ENCODE assay signal across 11 cellular contexts in genomic region chr1:12201343-12202189, GRCh38. TPM values are rescaled to one million over a fixed set of nuclear protein-coding genes. Genes with fewer than 3 reads are reported as not detected.
DNase-seq lines count a peak whose midpoint lies in the region; ATAC-seq, FAIRE-seq and TF ChIP-seq lines count a peak whose summit lies in the region.
"Had no signal": no experiment of that assay in that cellular context is flagged by ENCODE, and none has a peak within 500 bp of the region (broad histone marks: within the 10 kb centered on the region; RNA-seq: fewer than 3 reads in every experiment).

No MANE protein-coding gene starts in this region.

- FAIRE-seq in GM12878 (lab: Jason Lieb, UNC) = peak; percentile 75

- no TSS peak for BruUV-seq in GM12878 (replicated peaks; lab: Mats Ljungman, UMichigan)

- no peak overlapping the region for H3K9ac ChIP-seq in GM12878 (ENCODE audit: control insufficient read depth, insufficient read depth, low read length)
- H3K9ac ChIP-seq: neural progenitor cell had no signal

- peak; percentile 32 for DNase-seq in activated naive CD4-positive, alpha-beta T cell treated with Interleukin-2 at 50 U/mL for 16 hours
- DNase-seq in activated naive CD4-positive, alpha-beta T cell treated with anti-CD3 and anti-CD28 coated beads, Interleukin-2, amount 10 ng/mL, durations not matched to agents 7 days and 5 days = no peak
- DNase-seq in GM12878 (ENCODE audit: low read depth, low spot score) = no peak
- DNase-seq in stimulated activated naive B cell treated with anti-CD40 and anti-IgM and Interleukin-4, amounts not matched to agents 10 μg/mL and 1 μg/mL and 100 μg/mL, for 72 hours = no peak
- DNase-seq in NCI-H2171 (lab: John Stamatoyannopoulos, UW) = no peak
- DNase-seq: left cardiac atrium had no signal

- TF ChIP-seq RAD21 in GM12878 (IDR thresholded peaks at IDR 0.05; ENCODE audit: insufficient read depth, low read depth, low read length) = no peak

- peak overlapping the region; percentile 22; the same call in 1 of the 2 replicates for H3K4me2 ChIP-seq in GM12878 (ENCODE audit: control insufficient read depth, insufficient read depth)
- H3K4me2 ChIP-seq: neural progenitor cell had no signal

- H3K36me3 ChIP-seq in HEK293 (ENCODE audit: control insufficient read depth in 2 of 2, insufficient read depth in 1 of 2, low read length in 2 of 2) (no peaks in the 10 kb centered on the region), GM12878 (ENCODE audit: control insufficient read depth in 2 of 2, insufficient read depth in 2 of 2, low read length in 1 of 2) (peaks cover 19 to 28% of the 10 kb centered on the region in 2 experiments; a peak in 3 of 4 replicates)
- H3K36me3 ChIP-seq: neural progenitor cell had no signal

- H3K36me3 Mint-ChIP-seq in activated naive CD4-positive, alpha-beta T cell treated with anti-CD3 and anti-CD28 coated beads, Interleukin-2, amount 10 ng/mL, durations not matched to agents 7 days and 5 days = peaks cover 61% of the 10 kb centered on the region
- peaks cover 75 to 81% of the 10 kb centered on the region in 2 donors for H3K36me3 Mint-ChIP-seq in stimulated activated naive B cell treated with anti-CD40 and anti-IgM and Interleukin-4, amounts not matched to agents 10 μg/mL and 1 μg/mL and 100 μg/mL, for 72 hours
- H3K36me3 Mint-ChIP-seq: neural progenitor cell had no signal

- peak; percentile 60; a peak in 2 of 4 replicates for TF ChIP-seq EP300 in GM12878 (IDR thresholded peaks at IDR 0.05; ENCODE audit: borderline replicate concordance in 1 of 2, control insufficient read depth in 1 of 2, low read depth in 2 of 2, low read length in 2 of 2)

- intact Hi-C loops in GM12878 (cut with micrococcal nuclease; ENCODE audit: unreplicated experiment) = loop anchor here (10.0 kb wide), 1 partner anchor 217 kb away; the partner anchor contains the start of gene MFN2

- TF ChIP-seq CTCF in HEK293 (tag by site-specific recombination; IDR thresholded peaks at IDR 0.05) (no peak), GM12878 (IDR thresholded peaks at IDR 0.05 in 2 of 3, conservative IDR thresholded peaks at IDR 0.05 in 1 of 3; ENCODE audit: control insufficient read depth in 2 of 3, extremely low read depth in 1 of 3, insufficient read depth in 1 of 3, low read depth in 3 of 3, low read length in 3 of 3) (no peak)

- no peaks in the 10 kb centered on the region for H4K20me1 ChIP-seq in GM12878 (ENCODE audit: control insufficient read depth, insufficient read depth)

- H3K9me3 ChIP-seq in HEK293 (ENCODE audit: control insufficient read depth, insufficient read depth, low read depth, low read length) (no peaks in the 10 kb centered on the region), GM12878 (replicated peaks; ENCODE audit: control insufficient read depth, insufficient read depth, low read length) (no peaks in the 10 kb centered on the region; the same call in 2 of the 3 replicates)

- H3K27me3 Mint-ChIP-seq in activated naive CD4-positive, alpha-beta T cell treated with anti-CD3 and anti-CD28 coated beads, Interleukin-2, amount 10 ng/mL, durations not matched to agents 7 days and 5 days = no peaks in the 10 kb centered on the region
- H3K27me3 Mint-ChIP-seq in stimulated activated naive B cell treated with anti-CD40 and anti-IgM and Interleukin-4, amounts not matched to agents 10 μg/mL and 1 μg/mL and 100 μg/mL, for 72 hours = no peaks in the 10 kb centered on the region

- H3K27ac Mint-ChIP-seq in activated naive CD4-positive, alpha-beta T cell treated with anti-CD3 and anti-CD28 coated beads, Interleukin-2, amount 10 ng/mL, durations not matched to agents 7 days and 5 days = no peak overlapping the region
- H3K27ac Mint-ChIP-seq in stimulated activated naive B cell treated with anti-CD40 and anti-IgM and Interleukin-4, amounts not matched to agents 10 μg/mL and 1 μg/mL and 100 μg/mL, for 72 hours = peak overlapping the region; percentile 33

- H3K4me1 ChIP-seq in HEK293 (ENCODE audit: control insufficient read depth, insufficient read depth, low read length) = no peaks in the 10 kb centered on the region
- peaks cover 58% of the 10 kb centered on the region for H3K4me1 ChIP-seq in GM12878 (ENCODE audit: control insufficient read depth, insufficient read depth, low read length)
- H3K4me1 ChIP-seq: neural progenitor cell had no signal

- RAD21 ChIA-PET in GM12878 (lab: Charles Lee; ENCODE audit: unreplicated experiment) = interaction anchor here (0.7 to 12.7 kb wide), 11 partner anchors 8 to 305 kb away, joined by 3 to 116 read pairs (median 7); no protein-coding TSS in a partner anchor

- 67% methylated on average over 18 of the region's 18 CpGs for WGBS in GM12878 (ENCODE audit: insufficient coverage, insufficient replicate concordance, low lambda C conversion rate, missing lambda C conversion rate)

- in situ Hi-C loops in GM12878 (cut with MboI) = no loop called here

- H3K27ac ChIP-seq in HEK293 (ENCODE audit: extremely low read depth, low read depth, low read length) (no peak overlapping the region), GM12878 (ENCODE audit: control insufficient read depth, insufficient read depth) (no peak overlapping the region; the same call in 1 of the 2 replicates)
- H3K27ac ChIP-seq: neural progenitor cell had no signal

- H2AFZ ChIP-seq in GM12878 (ENCODE audit: control insufficient read depth, low read depth, low read length) = no peak overlapping the region
- H2AFZ ChIP-seq: neural progenitor cell had no signal

- TF ChIP-seq POLR2A in GM12878 (IDR thresholded peaks at IDR 0.05; ENCODE audit: low read depth, low read length) = no peak

- H3K9me3 Mint-ChIP-seq in activated naive CD4-positive, alpha-beta T cell treated with anti-CD3 and anti-CD28 coated beads, Interleukin-2, amount 10 ng/mL, durations not matched to agents 7 days and 5 days = no peaks in the 10 kb centered on the region
- no peaks in the 10 kb centered on the region for H3K9me3 Mint-ChIP-seq in stimulated activated naive B cell treated with anti-CD40 and anti-IgM and Interleukin-4, amounts not matched to agents 10 μg/mL and 1 μg/mL and 100 μg/mL, for 72 hours
- H3K9me3 Mint-ChIP-seq: neural progenitor cell had no signal

- H3K4me3 ChIP-seq in HEK293 (ENCODE audit: low read depth, low read length) (no peak overlapping the region), GM12878 (no peak overlapping the region)
- H3K4me3 ChIP-seq: neural progenitor cell, skin epidermis had no signal

- SMC1A ChIA-PET in GM12878 (lab: Charles Lee; ENCODE audit: uncharacterized antibody, unreplicated experiment) = interaction anchor here (0.7 to 16.0 kb wide), 13 partner anchors 9 to 77 kb away, joined by 3 to 191 read pairs (median 4); no protein-coding TSS in a partner anchor

- H3K4me3 Mint-ChIP-seq in activated naive CD4-positive, alpha-beta T cell treated with anti-CD3 and anti-CD28 coated beads, Interleukin-2, amount 10 ng/mL, durations not matched to agents 7 days and 5 days = no peak overlapping the region
- peak overlapping the region; percentile 12 to 54 for H3K4me3 Mint-ChIP-seq in stimulated activated naive B cell treated with anti-CD40 and anti-IgM and Interleukin-4, amounts not matched to agents 10 μg/mL and 1 μg/mL and 100 μg/mL, for 72 hours
- H3K4me3 Mint-ChIP-seq: neural progenitor cell had no signal

- POLR2A ChIA-PET in HEK293 (lab: Yijun Ruan, JAX) (no interaction called here), GM12878 (lab: Charles Lee) (interaction anchor here (0.6 to 6.0 kb wide), 8 partner anchors 11 to 57 kb away, joined by 3 to 53 read pairs (median 4); partner anchors contain the start of gene TNFRSF1B)

- no peaks in the 10 kb centered on the region for H3K79me2 ChIP-seq in GM12878 (ENCODE audit: control insufficient read depth, insufficient read depth, low read length)

- ATAC-seq in GM12878 (peak; percentile 44), GM18909 (IDR thresholded peaks at IDR 0.05; ENCODE audit: poor library complexity, unreplicated experiment) (no peak), GM21515 (IDR thresholded peaks at IDR 0.05; ENCODE audit: unreplicated experiment) (no peak)
- ATAC-seq in stimulated activated naive B cell treated with anti-CD40 and anti-IgM and Interleukin-4, amounts not matched to agents 10 μg/mL and 1 μg/mL and 100 μg/mL, for 72 hours (replicated peaks) = no peak
- ATAC-seq: left cardiac atrium had no signal

- CTCF ChIA-PET in activated naive CD4-positive, alpha-beta T cell treated with anti-CD3 and anti-CD28 coated beads, Interleukin-2, amount 10 ng/mL, durations not matched to agents 7 days and 5 days (lab: Charles Lee) = interaction anchor here (0.6 to 14.1 kb wide), 3 partner anchors 13 to 77 kb away, joined by 3 to 252 read pairs (median 5); no protein-coding TSS in a partner anchor
- CTCF ChIA-PET in HEK293 (lab: Yijun Ruan, JAX) (interaction anchor here (0.6 to 5.6 kb wide), 3 partner anchors 77 to 94 kb away, joined by 3 to 57 read pairs (median 6); no protein-coding TSS in a partner anchor), GM12878 (lab: Yijun Ruan, JAX) (interaction anchor here (0.6 to 8.5 kb wide), 9 partner anchors 10 to 76 kb away, joined by 3 to 104 read pairs (median 3); no protein-coding TSS in a partner anchor)

- H3K4me1 Mint-ChIP-seq in activated naive CD4-positive, alpha-beta T cell treated with anti-CD3 and anti-CD28 coated beads, Interleukin-2, amount 10 ng/mL, durations not matched to agents 7 days and 5 days = peaks cover 42% of the 10 kb centered on the region
- H3K4me1 Mint-ChIP-seq in stimulated activated naive B cell treated with anti-CD40 and anti-IgM and Interleukin-4, amounts not matched to agents 10 μg/mL and 1 μg/mL and 100 μg/mL, for 72 hours = peaks cover 50 to 73% of the 10 kb centered on the region in 2 donors

- no peaks in the 10 kb centered on the region for H3K27me3 ChIP-seq in GM12878 (replicated peaks in 1 of 2; ENCODE audit: control insufficient read depth in 2 of 2, insufficient read depth in 2 of 2, low read length in 1 of 2)
- H3K27me3 ChIP-seq: neural progenitor cell had no signal

RNA-seq across cellular contexts. Expression of gene VPS13D, which starts 28.3 kb away (rescaled TPM):
- total RNA-seq in GM12878 (2013; cell fraction: nucleolus; rRNA removed) = 112 and 115 TPM in 2 replicates
- total RNA-seq in GM12878 (2014; rRNA removed) (9.3 and 10.4 TPM in 2 replicates), GM12878 (2014; rRNA removed; fragmentation: Illumina TruSeq; extraction: Trizol) (12.2 and 12.9 TPM in 2 replicates), GM12878 (2021) (14.5 and 16.9 TPM in 2 replicates)
- 7.0 TPM for polyA plus RNA-seq in GM12878 (2011; ENCODE audit: low read depth)
- polyA plus RNA-seq in GM12878 (2011; rRNA removed) (8.9 and 12.2 TPM in 2 replicates), GM12878 (2014; fragmentation: Illumina TruSeq; extraction: Trizol) (10.0 TPM in 2 replicates), GM12878 (2014; fragmentation: Nextera tagmentation; extraction: Ambion mirVana) (1 to 10 TPM; 1.4 to 1.7 TPM), GM12878 (2014; rRNA removed) (7.7 and 11.8 TPM in 2 replicates), GM12878 (2016; fragmentation: Nextera tagmentation; extraction: Ambion mirVana) (1 to 10 TPM; 4.4 to 4.9 TPM)
- 10.3 and 11.2 TPM in 2 replicates for polyA plus RNA-seq in GM12878 (2011; cell fraction: cytosol; rRNA removed)
- 19.0 and 22.1 TPM in 2 replicates for polyA plus RNA-seq in GM12878 (2011; cell fraction: nucleus; rRNA removed)
- 5.5 and 8.2 TPM in 2 replicates for polyA plus RNA-seq in GM12878 (2012)
- 43.6 and 46.2 TPM in 2 replicates for polyA minus RNA-seq in GM12878 (2011; rRNA and poly(A)+ RNA removed)
- 9.2 and 10.8 TPM in 2 replicates for polyA minus RNA-seq in GM12878 (2011; cell fraction: cytosol; rRNA and poly(A)+ RNA removed)
- 50.2 and 76.0 TPM in 2 replicates for polyA minus RNA-seq in GM12878 (2011; cell fraction: nucleus; rRNA and poly(A)+ RNA removed)

RNA-seq across cellular contexts. Expression of gene TNFRSF1B, which starts 34.8 kb away (rescaled TPM):
- 88.1 and 95.5 TPM in 2 replicates for total RNA-seq in GM12878 (2013; cell fraction: nucleolus; rRNA removed)
- 33.0 and 39.9 TPM in 2 replicates for total RNA-seq in GM12878 (2014; rRNA removed)
- 22.4 and 24.4 TPM in 2 replicates for total RNA-seq in GM12878 (2014; rRNA removed; fragmentation: Illumina TruSeq; extraction: Trizol)
- total RNA-seq in GM12878 (2021) = 78.8 and 87.2 TPM in 2 replicates
- polyA plus RNA-seq in GM12878 (2011; ENCODE audit: low read depth) = 22.2 TPM
- 35.0 and 66.4 TPM in 2 replicates for polyA plus RNA-seq in GM12878 (2011; rRNA removed)
- 84.0 and 115 TPM in 2 replicates for polyA plus RNA-seq in GM12878 (2011; cell fraction: cytosol; rRNA removed)
- polyA plus RNA-seq in GM12878 (2011; cell fraction: nucleus; rRNA removed) = 23.9 and 33.3 TPM in 2 replicates
- polyA plus RNA-seq in GM12878 (2012) = 50.4 and 50.7 TPM in 2 replicates
- polyA plus RNA-seq in GM12878 (2014; fragmentation: Illumina TruSeq; extraction: Trizol) = 15.0 and 32.4 TPM in 2 replicates
- 10 to 100 TPM; 10.1 to 11.6 TPM for polyA plus RNA-seq in GM12878 (2014; fragmentation: Nextera tagmentation; extraction: Ambion mirVana)
- polyA plus RNA-seq in GM12878 (2014; rRNA removed) = 47.3 and 53.1 TPM in 2 replicates
- polyA plus RNA-seq in GM12878 (2016; fragmentation: Nextera tagmentation; extraction: Ambion mirVana) = 10 to 100 TPM; 34.8 to 47.5 TPM
- polyA minus RNA-seq in GM12878 (2011; rRNA and poly(A)+ RNA removed) = 44.6 and 88.0 TPM in 2 replicates
- polyA minus RNA-seq in GM12878 (2011; cell fraction: cytosol; rRNA and poly(A)+ RNA removed) = 32.2 and 47.0 TPM in 2 replicates
- polyA minus RNA-seq in GM12878 (2011; cell fraction: nucleus; rRNA and poly(A)+ RNA removed) = 11.2 and 26.9 TPM in 2 replicates
